In the genomic region with DNA sequence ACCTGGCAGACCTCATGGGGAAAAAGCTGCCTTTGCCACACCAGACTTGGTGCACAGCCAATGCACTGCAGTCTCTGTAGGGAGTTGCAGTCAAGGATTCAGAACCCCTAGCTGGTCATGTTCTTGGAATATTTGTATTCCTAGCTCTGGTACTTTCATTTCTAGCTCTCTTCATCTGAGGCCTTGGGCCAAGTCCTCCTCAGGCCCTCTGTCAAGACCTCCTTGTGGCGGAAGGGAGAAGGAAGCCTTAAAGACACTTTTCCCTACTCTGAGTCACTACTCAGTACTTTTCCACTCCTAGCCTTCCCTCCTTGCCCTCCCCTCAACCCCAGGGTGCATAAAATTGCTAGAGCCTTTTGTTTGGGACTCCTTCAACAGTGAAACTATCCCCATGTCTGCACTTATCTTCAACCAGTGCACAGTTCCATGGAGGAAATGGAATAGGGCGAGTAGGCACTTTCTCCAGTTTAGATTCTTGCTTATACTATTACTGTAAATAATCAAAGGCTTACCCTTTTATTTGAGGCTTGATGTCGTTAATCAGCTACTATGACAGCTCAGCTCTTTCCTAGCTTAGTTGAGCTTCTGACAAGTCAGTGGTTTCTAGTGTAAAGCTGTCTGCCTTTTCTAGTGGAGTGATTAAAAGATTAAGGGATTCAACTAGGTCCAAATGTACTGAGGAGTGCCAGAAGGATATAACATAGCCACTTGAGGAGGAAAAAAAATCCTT, we compare ENCODE assay signal across 10 cellular contexts. TPM values are rescaled to one million over a fixed set of nuclear protein-coding genes. Genes with fewer than 3 reads are reported as not detected.
DNase-seq lines count a peak whose midpoint lies in the region; ATAC-seq lines count a peak whose summit lies in the region.
"Had no signal": no experiment of that assay in that cellular context is flagged by ENCODE, and none has a peak within 500 bp of the region (broad histone marks: within the 10 kb centered on the region; RNA-seq: fewer than 3 reads in every experiment).

No MANE protein-coding gene starts in this region.

- H4K8ac ChIP-seq in mesenchymal stem cell (ENCODE audit: low read length) = no peak overlapping the region

- no peak overlapping the region for H2BK15ac ChIP-seq in mesenchymal stem cell (ENCODE audit: low read depth, poor library complexity, severe bottlenecking)

- H3K36me3 ChIP-seq in mesenchymal stem cell (ENCODE audit: control insufficient read depth in 1 of 2, insufficient read depth in 2 of 2, low read depth in 1 of 2, low read length in 2 of 2) = no peaks in the 10 kb centered on the region
- H3K36me3 ChIP-seq in HAP-1 (replicated peaks) = no peaks in the 10 kb centered on the region

- intact Hi-C loops in left colon (cut with DNase I, micrococcal nuclease) = no loop called here

- H2AK5ac ChIP-seq in mesenchymal stem cell (ENCODE audit: low read length, severe bottlenecking) = no peak overlapping the region

- H3K4me2 ChIP-seq in mesenchymal stem cell (ENCODE audit: low read length, poor library complexity, severe bottlenecking) = no peak overlapping the region

- H3K4me3 ChIP-seq in mesenchymal stem cell (ENCODE audit: insufficient read depth in 1 of 2, low read depth in 1 of 2, low read length in 2 of 2) = peak overlapping the region in 1 of 2 experiments; percentile 10
- H3K4me3 ChIP-seq in HAP-1 = no peak overlapping the region
- H3K4me3 ChIP-seq: skin epidermis had no signal

- H3K4ac ChIP-seq in mesenchymal stem cell (ENCODE audit: low read depth in 1 of 2, low read length in 2 of 2) = no peak overlapping the region

- H4K91ac ChIP-seq in mesenchymal stem cell (ENCODE audit: low read length) = no peak overlapping the region

- no peak overlapping the region for H2BK12ac ChIP-seq in mesenchymal stem cell (ENCODE audit: low read length in 2 of 2)

- no peak overlapping the region for H3K27ac ChIP-seq in mesenchymal stem cell (ENCODE audit: low read length, poor library complexity, severe bottlenecking)
- H3K27ac ChIP-seq: skin epidermis had no signal

- H3K27me3 ChIP-seq in mesenchymal stem cell (ENCODE audit: control insufficient read depth in 1 of 2, insufficient read depth in 1 of 2, low read length in 2 of 2) (no peaks in the 10 kb centered on the region), HAP-1 (ENCODE audit: low read depth) (peaks cover 3% of the 10 kb centered on the region)

- no peak overlapping the region for H2AFZ ChIP-seq in mesenchymal stem cell (ENCODE audit: low read depth, low read length)

- H3K9me3 ChIP-seq in mesenchymal stem cell (ENCODE audit: control insufficient read depth, low read length) (no peaks in the 10 kb centered on the region), HAP-1 (no peaks in the 10 kb centered on the region)

- H3K14ac ChIP-seq in mesenchymal stem cell (ENCODE audit: low read length in 2 of 2) = no peak overlapping the region

- H2BK5ac ChIP-seq in mesenchymal stem cell (ENCODE audit: low read depth, low read length, poor library complexity, severe bottlenecking) = no peak overlapping the region

- no peak overlapping the region for H3K23ac ChIP-seq in mesenchymal stem cell (ENCODE audit: low read length in 2 of 2)

- in situ Hi-C loops in HAP-1 (cut with MboI; ENCODE audit: low sequenced_read_pairs) = no loop called here

- peak overlapping the region; percentile 25 for H3K9ac ChIP-seq in mesenchymal stem cell (ENCODE audit: low read length)

- DNase-seq in EL (peak; percentile 52), NCI-H226 (peak; percentile 69), cerebellar cortex (ENCODE audit: low spot score) (peak; percentile 23), mesenchymal stem cell (peak; percentile 77), left colon (no peak), superior temporal gyrus (ENCODE audit: extremely low spot score) (no peak), HAP-1 (ENCODE audit: low spot score in 2 of 2) (no peak)
- DNase-seq: NCI-H1105 treated with DMSO at 0.1 percent for 48 hours had no signal

- ATAC-seq in left colon (no peak), GM19324 (IDR thresholded peaks at IDR 0.05; ENCODE audit: low FRiP score, unreplicated experiment) (no peak)

- H3K4me1 ChIP-seq in mesenchymal stem cell (ENCODE audit: control insufficient read depth, insufficient read depth, low read depth, low read length) (no peaks in the 10 kb centered on the region), HAP-1 (no peaks in the 10 kb centered on the region)

- WGBS in mesenchymal stem cell = 71% methylated on average over 2 of the region's 3 CpGs

- no peak overlapping the region for H3K18ac ChIP-seq in mesenchymal stem cell (ENCODE audit: low read depth in 1 of 2, low read length in 2 of 2)

- no peaks in the 10 kb centered on the region for H3K79me1 ChIP-seq in mesenchymal stem cell (replicated peaks; ENCODE audit: low read length, poor library complexity, severe bottlenecking)

- H2BK120ac ChIP-seq in mesenchymal stem cell (ENCODE audit: low read depth, low read length) = no peak overlapping the region

RNA-seq across cellular contexts. Expression of a gene that starts 15.8 kb away (rescaled TPM):
- polyA plus RNA-seq in mesenchymal stem cell (2013, experiment 1 of 2) = 0.04 TPM
- 0.03 TPM for polyA plus RNA-seq in mesenchymal stem cell (2013, experiment 2 of 2)
- under 1 TPM in 1 of 2 donors, not detected in 1; 0.56 TPM for total RNA-seq in left colon

RNA-seq across cellular contexts. Expression of a gene that starts 21.7 kb away (rescaled TPM):
- polyA plus RNA-seq in mesenchymal stem cell (2013, experiment 1 of 2) = 5.5 TPM
- 5.0 TPM for polyA plus RNA-seq in mesenchymal stem cell (2013, experiment 2 of 2)
- total RNA-seq in left colon = 1 to 10 TPM; 3.5 to 3.8 TPM

Comparison
In these comparisons a context has a peak if more than half of its experiments do, and no peak if none do; other contexts are left out.
1. DNase-seq: peak in EL (single experiment), NCI-H226 (single experiment), cerebellar cortex (single experiment) and mesenchymal stem cell (single experiment); none in left colon (0 of 2), superior temporal gyrus (single experiment) and HAP-1 (0 of 2).